26 cellular contexts compared by ENCODE assay signal in the genomic region with DNA sequence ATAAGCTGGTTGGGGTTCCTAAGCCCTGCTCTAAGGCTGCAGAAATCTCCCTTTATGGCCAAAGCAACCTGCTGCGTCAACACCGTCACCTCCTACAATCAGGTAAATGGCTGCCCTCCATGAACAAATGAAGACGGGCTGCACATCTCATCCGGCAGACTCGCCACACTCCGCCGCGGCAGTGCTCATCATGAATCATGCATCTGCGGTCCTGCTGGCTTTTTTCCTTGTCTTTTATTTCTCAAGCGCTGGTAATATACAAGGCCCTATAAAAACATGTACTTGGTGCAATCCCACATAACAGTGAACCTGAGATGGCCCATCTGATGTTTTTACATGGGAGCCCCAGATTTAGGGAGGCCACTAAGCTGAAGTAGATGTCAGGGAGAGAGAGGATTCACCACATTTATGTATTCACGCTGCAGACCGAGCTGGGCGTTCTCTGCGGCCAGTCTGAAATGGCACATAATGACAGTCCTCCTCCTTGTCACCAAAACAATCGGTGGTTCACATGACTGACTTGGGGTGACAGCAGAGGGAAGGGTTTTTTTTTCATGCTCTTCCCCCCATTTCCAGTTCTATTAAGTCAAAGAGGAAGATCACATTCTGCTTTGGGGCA.
A peak's percentile ranks its signal among the peaks of the same experiment; 100 is the strongest.
DNase-seq lines count a peak whose midpoint lies in the region; FAIRE-seq and TF ChIP-seq lines count a peak whose summit lies in the region.
"Had no signal": no experiment of that assay in that cellular context is flagged by ENCODE, and none has a peak within 500 bp of the region (broad histone marks: within the 10 kb centered on the region; RNA-seq: fewer than 3 reads in every experiment).

No MANE protein-coding gene starts in this region.

- H3K9me3 Mint-ChIP-seq in CD14-positive monocyte: peaks cover 0 to 7% (median 2%) of the 10 kb centered on the region in 7 donors
- H3K9me3 Mint-ChIP-seq: activated naive CD4-positive, alpha-beta T cell treated with anti-CD3 and anti-CD28 coated beads, Interleukin-2, amount 50 U/mL, for 72 hours; dendritic cell treated with granulocyte-macrophage colony-stimulating factor and Interleukin-4, amounts not matched to agents 40 ng/mL and 50 ng/mL, for 4 days; mesothelial cell of epicardium had no signal

- H3K36me3 ChIP-seq in prostate gland: no peaks in the 10 kb centered on the region
- H3K36me3 ChIP-seq: tibial artery had no signal

- H3K4me1 ChIP-seq in prostate gland (replicated peaks): no peaks in the 10 kb centered on the region
- H3K4me1 ChIP-seq: tibial artery had no signal

- no peak overlapping the region for H3K27ac Mint-ChIP-seq in CD14-positive monocyte
- H3K27ac Mint-ChIP-seq: activated CD4-positive, alpha-beta memory T cell treated with anti-CD3 and anti-CD28 coated beads for 36 hours; activated T-helper 2 cell treated with anti-CD3 and anti-CD28 coated beads, Interferon-gamma antibody, Interleukin-2, Interleukin-4, amounts not matched to agents 10 μg/mL and 5 μg/mL and 100 μg/mL, durations not matched to agents 14 hours and 24 hours and 36 hours; dendritic cell treated with granulocyte-macrophage colony-stimulating factor and Interleukin-4, amounts not matched to agents 40 ng/mL and 50 ng/mL, for 4 days; mesothelial cell of epicardium; stimulated activated naive CD8-positive, alpha-beta T cell treated with anti-CD3 and anti-CD28 coated beads, Interleukin-15, amount 100 ng/mL, for 72 hours had no signal

- DNase-seq in G401 (ENCODE audit: low spot score): peak; percentile 72
- DNase-seq in RCC 7860 (ENCODE audit: low spot score): peak; percentile 47
- DNase-seq in fibroblast of peridontal ligament (ENCODE audit: extremely low read depth): peak; percentile 24
- DNase-seq in posterior cingulate gyrus: peak in 6 of 10 donors; percentile 24 to 84 (median 42)
- no peak for DNase-seq in DMS79 treated with DMSO at 0.1 percent for 48 hours (lab: John Stamatoyannopoulos, UW)
- DNase-seq in CD14-positive monocyte (ENCODE audit: low spot score): no peak
- no peak for DNase-seq in prostate gland (ENCODE audit: low spot score)
- DNase-seq: activated CD4-positive, alpha-beta memory T cell treated with anti-CD3 and anti-CD28 coated beads for 36 hours; activated CD4-positive, CD25-positive, alpha-beta regulatory T cell treated with anti-CD3 and anti-CD28 coated beads, Interleukin-2, amount 50 U/mL, for 72 hours; DND-41; glutamatergic neuron; islet precursor cell; left ventricle myocardium superior; naive B cell; NCI-H1092 treated with DMSO at 0.1 percent for 48 hours; NCI-H187 treated with DMSO at 0.1 percent for 48 hours; NCI-H526 treated with DMSO at 0.1 percent for 48 hours; small intestine; stimulated activated naive CD8-positive, alpha-beta T cell treated with anti-CD3 and anti-CD28 coated beads, Interleukin-15, amount 100 ng/mL, for 72 hours; tibial artery had no signal

- intact Hi-C loops in posterior cingulate gyrus (cut with DNase I) (no loop called here), CD14-positive monocyte (cut with micrococcal nuclease) (no loop called here), prostate gland (cut with DNase I) (no loop called here)

- no peaks in the 10 kb centered on the region for H3K36me3 Mint-ChIP-seq in CD14-positive monocyte
- H3K36me3 Mint-ChIP-seq: activated CD4-positive, alpha-beta memory T cell treated with anti-CD3 and anti-CD28 coated beads for 36 hours; activated naive CD4-positive, alpha-beta T cell treated with anti-CD3 and anti-CD28 coated beads, Interleukin-2, amount 50 U/mL, for 72 hours; mesothelial cell of epicardium; naive B cell had no signal

- H3K27ac ChIP-seq in prostate gland: no peak overlapping the region
- H3K27ac ChIP-seq: tibial artery had no signal

- WGBS in prostate gland: 54% methylated on average over 15 of the region's 15 CpGs

- H3K4me3 Mint-ChIP-seq in CD14-positive monocyte: no peak overlapping the region
- H3K4me3 Mint-ChIP-seq: activated CD4-positive, alpha-beta memory T cell treated with anti-CD3 and anti-CD28 coated beads for 36 hours; dendritic cell treated with granulocyte-macrophage colony-stimulating factor and Interleukin-4, amounts not matched to agents 40 ng/mL and 50 ng/mL, for 4 days; IgD-negative memory B cell; mesothelial cell of epicardium; naive B cell; stimulated activated naive CD8-positive, alpha-beta T cell treated with anti-CD3 and anti-CD28 coated beads, Interleukin-15, amount 100 ng/mL, for 72 hours had no signal

- H3K4me1 Mint-ChIP-seq in CD14-positive monocyte: no peaks in the 10 kb centered on the region
- H3K4me1 Mint-ChIP-seq: IgD-negative memory B cell; naive B cell; stimulated activated naive CD8-positive, alpha-beta T cell treated with anti-CD3 and anti-CD28 coated beads, Interleukin-15, amount 100 ng/mL, for 72 hours had no signal

- in situ Hi-C loops in G401 (cut with HindIII; ENCODE audit: low sequenced_read_pairs): no loop called here

- peaks cover 0 to 7% (median 4%) of the 10 kb centered on the region in 3 donors for H3K27me3 Mint-ChIP-seq in CD14-positive monocyte (ENCODE audit: low read depth in 3 of 3)
- H3K27me3 Mint-ChIP-seq: stimulated activated naive CD8-positive, alpha-beta T cell treated with anti-CD3 and anti-CD28 coated beads, Interleukin-15, amount 100 ng/mL, for 72 hours had no signal

- no peak for TF ChIP-seq POLR2A in prostate gland (IDR thresholded peaks at IDR 0.05)

- H3K4me3 ChIP-seq in prostate gland: no peak overlapping the region
- H3K4me3 ChIP-seq: tibial artery had no signal

- peak; percentile 62 for FAIRE-seq in RCC 7860 (lab: Jason Lieb, UNC)
- FAIRE-seq: endometrium, small intestine had no signal

- no peaks in the 10 kb centered on the region for H3K9me3 ChIP-seq in prostate gland

- TF ChIP-seq CTCF in CD14-positive monocyte (IDR thresholded peaks at IDR 0.05): no peak
- TF ChIP-seq CTCF in prostate gland (IDR thresholded peaks at IDR 0.05): no peak

- peaks cover 4% of the 10 kb centered on the region for H3K27me3 ChIP-seq in prostate gland (replicated peaks; ENCODE audit: insufficient read depth)

Comparison
In these comparisons a context has a peak if more than half of its experiments do, and no peak if none do; other contexts are left out.
1. DNase-seq: peak in G401 (single experiment), RCC 7860 (single experiment), fibroblast of peridontal ligament (single experiment) and posterior cingulate gyrus (6 of 10); none in DMS79 treated with DMSO at 0.1 percent for 48 hours (single experiment), CD14-positive monocyte (single experiment) and prostate gland (single experiment).